In the genomic region with DNA sequence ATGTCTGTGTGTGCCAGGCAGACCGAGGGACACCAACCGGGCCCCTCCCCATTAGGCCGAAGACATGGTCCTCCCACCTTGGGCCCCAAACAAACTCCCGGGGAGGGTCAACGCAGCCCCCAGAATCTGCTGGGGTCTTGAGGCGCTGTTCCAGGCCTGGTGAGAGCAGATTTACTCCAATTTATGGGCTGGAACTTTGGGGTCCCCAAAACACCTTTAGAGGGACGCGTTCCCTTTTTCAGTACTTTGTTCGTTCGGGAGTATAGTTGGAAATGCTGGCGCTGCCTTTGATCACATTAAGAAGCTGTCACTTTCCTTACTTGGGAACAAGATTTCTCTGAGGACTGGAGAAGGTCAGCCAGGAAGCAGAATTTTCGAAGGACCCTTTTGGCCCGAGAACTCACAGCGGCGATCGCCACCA, we compare ENCODE assay signal across 10 cellular contexts. TPM values are rescaled to one million over a fixed set of nuclear protein-coding genes. Genes with fewer than 3 reads are reported as not detected.
DNase-seq lines count a peak whose midpoint lies in the region; ATAC-seq and TF ChIP-seq lines count a peak whose summit lies in the region.
"Had no signal": no experiment of that assay in that cellular context is flagged by ENCODE, and none has a peak within 500 bp of the region (broad histone marks: within the 10 kb centered on the region; RNA-seq: fewer than 3 reads in every experiment).

No MANE protein-coding gene starts in this region.

- H3K27ac ChIP-seq in body of pancreas: peak overlapping the region; percentile 70 to 97 (median 95)
- H3K27ac ChIP-seq in uterus: peak overlapping the region; percentile 99 to 100

- intact Hi-C loops in natural killer cell (cut with micrococcal nuclease): no loop called here
- intact Hi-C loops in body of pancreas (cut with DNase I): no loop called here
- intact Hi-C loops in uterus (cut with DNase I; ENCODE audit: low total_unique reads): no loop called here
- intact Hi-C loops in lower leg skin (cut with DNase I; ENCODE audit: low total_unique reads): loop anchor here (10.0 kb wide), 1 partner anchor 416 kb away; no protein-coding TSS in a partner anchor

- DNase-seq in natural killer cell treated with Interleukin-12 subunit alpha and Interleukin-12 subunit beta and Interleukin-15 and Interleukin-18, amount 100 ng/mL, for 72 hours (ENCODE audit: low spot score): peak; percentile 42
- DNase-seq in natural killer cell: no peak
- DNase-seq in body of pancreas: no peak
- DNase-seq in mesothelial cell of epicardium (ENCODE audit: low spot score in 2 of 2, unreplicated experiment in 2 of 2): peak in 1 of 2 experiments; percentile 35
- no peak for DNase-seq in uterus
- DNase-seq in effector CD8-positive, alpha-beta T cell (lab: John Stamatoyannopoulos, UW): no peak
- no peak for DNase-seq in lower leg skin (ENCODE audit: low spot score in 2 of 2)
- DNase-seq in NCI-H128 (lab: John Stamatoyannopoulos, UW; ENCODE audit: unreplicated experiment): no peak
- DNase-seq: activated CD4-positive, alpha-beta T cell treated with anti-CD3 and anti-CD28 coated beads for 4 hours; left colon had no signal

- no peaks in the 10 kb centered on the region for H3K36me3 Mint-ChIP-seq in natural killer cell treated with Interleukin-12 subunit alpha and Interleukin-12 subunit beta and Interleukin-15 and Interleukin-18, amount 100 ng/mL, for 72 hours
- H3K36me3 Mint-ChIP-seq in natural killer cell (no peaks in the 10 kb centered on the region), mesothelial cell of epicardium (no peaks in the 10 kb centered on the region)

- no peak for ATAC-seq in natural killer cell treated with Interleukin-12 subunit alpha and Interleukin-12 subunit beta and Interleukin-15 and Interleukin-18, amount 100 ng/mL, for 72 hours
- ATAC-seq in natural killer cell (no peak), body of pancreas (no peak)
- ATAC-seq: left colon had no signal

- TF ChIP-seq CTCF in natural killer cell (IDR thresholded peaks at IDR 0.05) (no peak), body of pancreas (IDR thresholded peaks at IDR 0.05) (no peak), mesothelial cell of epicardium (IDR thresholded peaks at IDR 0.05; ENCODE audit: unreplicated experiment) (no peak), uterus (IDR thresholded peaks at IDR 0.05) (no peak), lower leg skin (IDR thresholded peaks at IDR 0.05) (no peak)

- TF ChIP-seq POLR2A in body of pancreas (IDR thresholded peaks at IDR 0.05) (no peak), uterus (IDR thresholded peaks at IDR 0.05) (no peak), lower leg skin (IDR thresholded peaks at IDR 0.05) (no peak)

- H3K9me3 Mint-ChIP-seq in natural killer cell treated with Interleukin-12 subunit alpha and Interleukin-12 subunit beta and Interleukin-15 and Interleukin-18, amount 100 ng/mL, for 72 hours: no peaks in the 10 kb centered on the region
- no peaks in the 10 kb centered on the region for H3K9me3 Mint-ChIP-seq in natural killer cell
- H3K9me3 Mint-ChIP-seq in mesothelial cell of epicardium: no peaks in the 10 kb centered on the region

- peaks cover 34 to 41% of the 10 kb centered on the region in 2 donors for H3K27me3 Mint-ChIP-seq in natural killer cell treated with Interleukin-12 subunit alpha and Interleukin-12 subunit beta and Interleukin-15 and Interleukin-18, amount 100 ng/mL, for 72 hours
- peaks cover 35 to 66% of the 10 kb centered on the region in 2 donors for H3K27me3 Mint-ChIP-seq in natural killer cell (ENCODE audit: low read depth in 2 of 2)
- peaks cover 28% of the 10 kb centered on the region for H3K27me3 Mint-ChIP-seq in mesothelial cell of epicardium (ENCODE audit: low read depth)

- H3K4me1 Mint-ChIP-seq in natural killer cell treated with Interleukin-12 subunit alpha and Interleukin-12 subunit beta and Interleukin-15 and Interleukin-18, amount 100 ng/mL, for 72 hours (ENCODE audit: low read depth in 2 of 2): peaks cover 5 to 6% of the 10 kb centered on the region in 2 donors
- H3K4me1 Mint-ChIP-seq in natural killer cell (peaks cover 12 to 37% of the 10 kb centered on the region in 2 donors), mesothelial cell of epicardium (peaks cover 46% of the 10 kb centered on the region)

- H3K27ac Mint-ChIP-seq in natural killer cell treated with Interleukin-12 subunit alpha and Interleukin-12 subunit beta and Interleukin-15 and Interleukin-18, amount 100 ng/mL, for 72 hours: no peak overlapping the region
- H3K27ac Mint-ChIP-seq in natural killer cell: no peak overlapping the region
- peak overlapping the region; percentile 97 for H3K27ac Mint-ChIP-seq in mesothelial cell of epicardium

- peaks cover 83% of the 10 kb centered on the region for H3K4me1 ChIP-seq in body of pancreas
- peaks cover 0 to 13% of the 10 kb centered on the region in 2 donors for H3K4me1 ChIP-seq in uterus

- H3K27me3 ChIP-seq in body of pancreas (peaks cover 0 to 11% of the 10 kb centered on the region in 2 donors), uterus (no peaks in the 10 kb centered on the region)

- peak overlapping the region in 1 of 2 donors; percentile 17 for H3K4me3 ChIP-seq in body of pancreas
- peak overlapping the region; percentile 56 to 98 for H3K4me3 ChIP-seq in uterus
- no peak overlapping the region for H3K4me3 ChIP-seq in lower leg skin (ENCODE audit: low read depth, poor library complexity, severe bottlenecking)

- 11 to 16% methylated on average over 11 to 16 of the region's 16 CpGs for WGBS in body of pancreas, 2 donors
- WGBS in lower leg skin, 2 donors: 18 to 28% methylated on average over 16 of the region's 16 CpGs

- H3K36me3 ChIP-seq in body of pancreas (replicated peaks in 1 of 2; ENCODE audit: insufficient read depth in 1 of 2, low read depth in 2 of 2): no peaks in the 10 kb centered on the region
- no peaks in the 10 kb centered on the region for H3K36me3 ChIP-seq in uterus

- H3K9me3 ChIP-seq in body of pancreas (no peaks in the 10 kb centered on the region), uterus (no peaks in the 10 kb centered on the region)

- no peak overlapping the region for H3K4me3 Mint-ChIP-seq in natural killer cell treated with Interleukin-12 subunit alpha and Interleukin-12 subunit beta and Interleukin-15 and Interleukin-18, amount 100 ng/mL, for 72 hours
- H3K4me3 Mint-ChIP-seq in natural killer cell (no peak overlapping the region), mesothelial cell of epicardium (peak overlapping the region; percentile 94)

RNA-seq across cellular contexts. Expression of gene GATA2, which starts 2.3 kb away (rescaled TPM):
- 10 to 100 TPM in 1 of 2 donors, 1 to 10 TPM in 1; 1.6 to 72.7 TPM for total RNA-seq in natural killer cell treated with Interleukin-12 subunit alpha and Interleukin-12 subunit beta and Interleukin-15 and Interleukin-18, amount 100 ng/mL, for 72 hours
- total RNA-seq in natural killer cell (100 to 1,000 TPM in 1 of 3 donors, 1 to 10 TPM in 1, under 1 TPM in 1; 0.92 to 225 (median 8.4) TPM), body of pancreas (10 to 100 TPM; 11.7 to 12.9 TPM), mesothelial cell of epicardium (53.2 to 60.4 TPM (median 54.3 TPM) in 3 replicates), uterus (100 to 1,000 TPM in 1 of 4 donors, 10 to 100 TPM in 3; 30.9 to 171 (median 52.5) TPM), lower leg skin (1 to 10 TPM; 2.3 to 9.3 (median 6.6) TPM)

RNA-seq across cellular contexts. Expression of gene DNAJB8, which starts 24.0 kb away (rescaled TPM):
- total RNA-seq in natural killer cell treated with Interleukin-12 subunit alpha and Interleukin-12 subunit beta and Interleukin-15 and Interleukin-18, amount 100 ng/mL, for 72 hours: not detected
- not detected for total RNA-seq in natural killer cell
- not detected for total RNA-seq in body of pancreas
- total RNA-seq in mesothelial cell of epicardium: not detected in 3 replicates
- not detected for total RNA-seq in uterus
- total RNA-seq in lower leg skin: not detected
- total RNA-seq: left colon had no signal
